In genomic region chr2:221671515-221671914, GRCh38 we compare ENCODE assay signal across 26 cellular contexts.
DNase-seq lines count a peak whose midpoint lies in the region; ATAC-seq and TF ChIP-seq lines count a peak whose summit lies in the region.
"Had no signal": no experiment of that assay in that cellular context is flagged by ENCODE, and none has a peak within 500 bp of the region (broad histone marks: within the 10 kb centered on the region; RNA-seq: fewer than 3 reads in every experiment).

No MANE protein-coding gene starts in this region.

- peak overlapping the region; percentile 56 for H2AFZ ChIP-seq in smooth muscle cell (ENCODE audit: low read depth)

- H3K27me3 ChIP-seq in RWPE2 (ENCODE audit: insufficient read depth, poor library complexity, severe bottlenecking) (no peaks in the 10 kb centered on the region), smooth muscle cell (ENCODE audit: low read depth) (no peaks in the 10 kb centered on the region)
- H3K27me3 ChIP-seq: right lobe of liver had no signal

- no peak overlapping the region for H3K4me2 ChIP-seq in smooth muscle cell

- no TSS peak for BruUV-seq in Calu3 (replicated peaks; lab: Mats Ljungman, UMichigan)

- peaks cover 7% of the 10 kb centered on the region for H3K27me3 Mint-ChIP-seq in T-helper 17 cell
- no peaks in the 10 kb centered on the region for H3K27me3 Mint-ChIP-seq in Calu3 (ENCODE audit: unreplicated experiment)
- H3K27me3 Mint-ChIP-seq: activated B cell treated with CpG ODN at 0.5 μM for 24 hours; CD4-positive, CD25-positive, alpha-beta regulatory T cell; stimulated activated naive CD8-positive, alpha-beta T cell treated with anti-CD3 and anti-CD28 coated beads, Interleukin-15, Interleukin-2, amounts not matched to agents 100 ng/mL and 50 ng/mL, for 24 hours had no signal

- no peak overlapping the region for H3K4me3 Mint-ChIP-seq in T-helper 17 cell
- no peak overlapping the region for H3K4me3 Mint-ChIP-seq in Calu3 (ENCODE audit: low read depth, unreplicated experiment)
- H3K4me3 Mint-ChIP-seq: activated B cell treated with CpG ODN at 0.5 μM for 24 hours; activated T-helper 1 cell treated with anti-CD3 and anti-CD28 coated beads, Interleukin-12 subunit alpha, Interleukin-12 subunit beta, Interleukin-2, Interleukin-4 antibody, amounts not matched to agents 30 ng/mL and 10 ng/mL and 1 ng/mL, durations not matched to agents 14 hours and 24 hours and 36 hours; CD4-positive, CD25-positive, alpha-beta regulatory T cell; neural crest cell; stimulated activated naive CD8-positive, alpha-beta T cell treated with anti-CD3 and anti-CD28 coated beads, Interleukin-15, Interleukin-2, amounts not matched to agents 100 ng/mL and 50 ng/mL, for 24 hours had no signal

- CTCF ChIA-PET in Calu3 (lab: Charles Lee): interaction anchor here (0.6 kb wide), 1 partner anchor 109 kb away, joined by 3 read pairs; no protein-coding TSS in a partner anchor

- H3K4me1 Mint-ChIP-seq in T-helper 17 cell: no peaks in the 10 kb centered on the region
- no peaks in the 10 kb centered on the region for H3K4me1 Mint-ChIP-seq in Calu3 (ENCODE audit: low read depth, unreplicated experiment)
- H3K4me1 Mint-ChIP-seq: activated B cell treated with CpG ODN at 0.5 μM for 24 hours; CD4-positive, CD25-positive, alpha-beta regulatory T cell had no signal

- intact Hi-C loops in Calu3 (cut with micrococcal nuclease; ENCODE audit: unreplicated experiment): no loop called here

- no peaks in the 10 kb centered on the region for H3K9me3 ChIP-seq in RWPE2 (ENCODE audit: severe bottlenecking)
- no peaks in the 10 kb centered on the region for H3K9me3 ChIP-seq in smooth muscle cell (replicated peaks; ENCODE audit: low read depth)
- H3K9me3 ChIP-seq in T-helper 17 cell (ENCODE audit: control insufficient read depth, low read length, poor library complexity, severe bottlenecking): no peaks in the 10 kb centered on the region
- H3K9me3 ChIP-seq: right lobe of liver had no signal

- no peak overlapping the region for H3K27ac ChIP-seq in RWPE2 (ENCODE audit: poor library complexity, severe bottlenecking)
- H3K27ac ChIP-seq in smooth muscle cell (ENCODE audit: low read depth): no peak overlapping the region
- H3K27ac ChIP-seq: HL-60, right lobe of liver had no signal

- H3K79me2 ChIP-seq in smooth muscle cell (ENCODE audit: low read depth): no peaks in the 10 kb centered on the region

- H3K9me3 Mint-ChIP-seq in Calu3 (ENCODE audit: low read depth, unreplicated experiment): peaks cover 2% of the 10 kb centered on the region
- H3K9me3 Mint-ChIP-seq: activated T-helper 1 cell treated with anti-CD3 and anti-CD28 coated beads, Interleukin-12 subunit alpha, Interleukin-12 subunit beta, Interleukin-2, Interleukin-4 antibody, amounts not matched to agents 30 ng/mL and 10 ng/mL and 1 ng/mL, durations not matched to agents 14 hours and 24 hours and 36 hours; neural crest cell had no signal

- WGBS in smooth muscle cell (ENCODE audit: low lambda C conversion rate): 36% methylated on average over 4 of the region's 4 CpGs

- H3K9ac ChIP-seq in smooth muscle cell (ENCODE audit: low read depth): no peak overlapping the region

- no peak overlapping the region for H3K27ac Mint-ChIP-seq in T-helper 17 cell
- no peak overlapping the region for H3K27ac Mint-ChIP-seq in Calu3 (ENCODE audit: unreplicated experiment)
- H3K27ac Mint-ChIP-seq: activated B cell treated with CpG ODN at 0.5 μM for 24 hours; activated naive CD4-positive, alpha-beta T cell treated with anti-CD3 and anti-CD28 coated beads, Interleukin-2, amount 50 U/mL, for 72 hours; activated T-helper 1 cell treated with anti-CD3 and anti-CD28 coated beads, Interleukin-12 subunit alpha, Interleukin-12 subunit beta, Interleukin-2, Interleukin-4 antibody, amounts not matched to agents 30 ng/mL and 10 ng/mL and 1 ng/mL, durations not matched to agents 14 hours and 24 hours and 36 hours; CD4-positive, CD25-positive, alpha-beta regulatory T cell; stimulated activated naive CD8-positive, alpha-beta T cell treated with anti-CD3 and anti-CD28 coated beads, Interleukin-15, Interleukin-2, amounts not matched to agents 100 ng/mL and 50 ng/mL, for 24 hours had no signal

- no peaks in the 10 kb centered on the region for H4K20me1 ChIP-seq in smooth muscle cell (ENCODE audit: low read depth)

- ATAC-seq in RWPE2 (ENCODE audit: low read depth) (peak; percentile 14; the same call in 1 of the 3 replicates), T-helper 17 cell (no peak), HG03460 (IDR thresholded peaks at IDR 0.05; ENCODE audit: unreplicated experiment) (no peak)
- ATAC-seq: activated naive CD4-positive, alpha-beta T cell treated with anti-CD3 and anti-CD28 coated beads, Interleukin-2, amount 50 U/mL, for 72 hours; esophagus mucosa; right lobe of liver had no signal

- peak; percentile 14 for DNase-seq in HCEC 1CT
- no peak for DNase-seq in RWPE2 (ENCODE audit: low spot score)
- DNase-seq in fibroblast of gingiva (ENCODE audit: low read depth): peak; percentile 29
- peak; percentile 1 for DNase-seq in smooth muscle cell (lab: John Stamatoyannopoulos, UW; ENCODE audit: unreplicated experiment)
- no peak for DNase-seq in T-helper 17 cell
- no peak for DNase-seq in Calu3
- DNase-seq: activated B cell treated with CpG ODN at 0.5 μM for 24 hours; CD4-positive, CD25-positive, alpha-beta regulatory T cell; effector memory CD4-positive, alpha-beta T cell; glutamatergic neuron; kidney glomerular epithelial cell; NCI-H1105 treated with DMSO at 0.1 percent for 48 hours; NCI-H2029 treated with DMSO at 0.1 percent for 48 hours; NCI-H2227 treated with DMSO at 0.1 percent for 48 hours; posterior cingulate gyrus; right lobe of liver; stimulated activated CD4-positive, alpha-beta T cell treated with anti-CD3 and anti-CD28 coated beads, Interleukin-15, amount 100 ng/mL, for 24 hours; trophoblast cell had no signal

- no peaks in the 10 kb centered on the region for H3F3A ChIP-seq in smooth muscle cell (ENCODE audit: low read depth)

- TF ChIP-seq CTCF in RWPE2 (IDR thresholded peaks at IDR 0.05; ENCODE audit: poor library complexity, severe bottlenecking) (no peak), smooth muscle cell (IDR thresholded peaks at IDR 0.05; ENCODE audit: borderline replicate concordance, insufficient read depth, poor library complexity, severe bottlenecking) (no peak), Calu3 (IDR thresholded peaks at IDR 0.05; ENCODE audit: unreplicated experiment) (no peak)

- H3K36me3 Mint-ChIP-seq in T-helper 17 cell (ENCODE audit: low read depth): no peaks in the 10 kb centered on the region
- no peaks in the 10 kb centered on the region for H3K36me3 Mint-ChIP-seq in Calu3 (ENCODE audit: insufficient read depth, unreplicated experiment)
- H3K36me3 Mint-ChIP-seq: activated naive CD4-positive, alpha-beta T cell treated with anti-CD3 and anti-CD28 coated beads, Interleukin-2, amount 50 U/mL, for 72 hours; CD4-positive, CD25-positive, alpha-beta regulatory T cell had no signal

- H3K4me1 ChIP-seq in RWPE2 (ENCODE audit: insufficient read depth, poor library complexity, severe bottlenecking) (no peaks in the 10 kb centered on the region), smooth muscle cell (ENCODE audit: low read depth) (no peaks in the 10 kb centered on the region)
- H3K4me1 ChIP-seq: right lobe of liver had no signal

- no peak overlapping the region for H3K4me3 ChIP-seq in RWPE2 (ENCODE audit: severe bottlenecking)
- H3K4me3 ChIP-seq in smooth muscle cell: no peak overlapping the region
- H3K4me3 ChIP-seq: HAP-1, right lobe of liver had no signal

- H3K36me3 ChIP-seq in RWPE2 (ENCODE audit: low read depth) (no peaks in the 10 kb centered on the region), smooth muscle cell (ENCODE audit: low read depth) (no peaks in the 10 kb centered on the region)
- H3K36me3 ChIP-seq: HAP-1, right lobe of liver had no signal

Comparison
In these comparisons a context has a peak if more than half of its experiments do, and no peak if none do; other contexts are left out.
1. DNase-seq: peak in HCEC 1CT (single experiment), fibroblast of gingiva (single experiment) and smooth muscle cell (single experiment); none in RWPE2 (single experiment), T-helper 17 cell (0 of 3) and Calu3 (single experiment).